In the genomic region with DNA sequence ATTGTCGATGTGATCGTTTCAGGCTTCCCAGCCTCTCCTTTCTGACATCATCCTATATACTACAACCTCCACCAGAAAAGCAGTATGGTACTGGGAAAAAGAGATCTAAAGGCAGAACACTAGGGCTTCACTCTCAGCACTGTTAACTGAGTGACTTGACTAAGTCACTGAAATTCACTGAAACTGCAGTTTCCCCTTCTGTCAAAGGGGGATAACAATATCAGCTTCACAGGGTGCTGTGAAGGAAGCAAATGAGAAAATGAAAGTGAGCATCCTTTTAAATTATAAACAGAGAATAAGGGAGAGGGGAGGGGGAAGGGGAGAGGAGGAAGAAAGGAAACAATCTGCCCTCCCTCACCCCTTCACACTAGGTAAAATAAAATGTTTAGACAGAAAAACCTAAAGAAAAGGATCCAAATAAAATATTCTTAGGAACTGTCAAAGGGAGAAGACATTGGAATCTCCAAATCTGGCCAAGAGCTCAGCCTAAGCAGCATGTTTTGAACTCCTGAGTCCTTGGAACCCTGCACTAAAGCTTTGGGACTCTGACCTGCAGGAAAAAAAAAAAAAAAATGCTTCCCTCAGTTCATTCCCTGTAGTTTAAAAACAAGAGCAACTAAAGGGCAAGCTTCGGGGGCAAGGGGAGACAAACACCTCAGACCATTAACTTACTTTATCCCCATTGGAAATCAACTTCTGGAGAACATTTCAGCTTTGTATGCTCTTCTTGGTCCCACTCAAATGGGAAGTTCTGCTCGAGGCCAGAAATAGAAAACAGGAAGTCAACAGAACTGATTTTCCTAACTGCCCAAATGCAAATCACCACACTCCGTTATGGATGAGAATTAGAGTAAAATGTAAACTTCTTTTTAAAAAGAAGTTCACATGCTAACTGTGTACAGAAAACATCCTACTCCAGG, we compare ENCODE assay signal across 1 cellular context.
TF ChIP-seq lines count a peak whose summit lies in the region.

No MANE protein-coding gene starts in this region.

TF ChIP-seq in GM23338, 12 proteins besides CTCF, POLR2A, EP300 and RAD21 (continued from another document):
- TF ChIP-seq, protein P1, sequence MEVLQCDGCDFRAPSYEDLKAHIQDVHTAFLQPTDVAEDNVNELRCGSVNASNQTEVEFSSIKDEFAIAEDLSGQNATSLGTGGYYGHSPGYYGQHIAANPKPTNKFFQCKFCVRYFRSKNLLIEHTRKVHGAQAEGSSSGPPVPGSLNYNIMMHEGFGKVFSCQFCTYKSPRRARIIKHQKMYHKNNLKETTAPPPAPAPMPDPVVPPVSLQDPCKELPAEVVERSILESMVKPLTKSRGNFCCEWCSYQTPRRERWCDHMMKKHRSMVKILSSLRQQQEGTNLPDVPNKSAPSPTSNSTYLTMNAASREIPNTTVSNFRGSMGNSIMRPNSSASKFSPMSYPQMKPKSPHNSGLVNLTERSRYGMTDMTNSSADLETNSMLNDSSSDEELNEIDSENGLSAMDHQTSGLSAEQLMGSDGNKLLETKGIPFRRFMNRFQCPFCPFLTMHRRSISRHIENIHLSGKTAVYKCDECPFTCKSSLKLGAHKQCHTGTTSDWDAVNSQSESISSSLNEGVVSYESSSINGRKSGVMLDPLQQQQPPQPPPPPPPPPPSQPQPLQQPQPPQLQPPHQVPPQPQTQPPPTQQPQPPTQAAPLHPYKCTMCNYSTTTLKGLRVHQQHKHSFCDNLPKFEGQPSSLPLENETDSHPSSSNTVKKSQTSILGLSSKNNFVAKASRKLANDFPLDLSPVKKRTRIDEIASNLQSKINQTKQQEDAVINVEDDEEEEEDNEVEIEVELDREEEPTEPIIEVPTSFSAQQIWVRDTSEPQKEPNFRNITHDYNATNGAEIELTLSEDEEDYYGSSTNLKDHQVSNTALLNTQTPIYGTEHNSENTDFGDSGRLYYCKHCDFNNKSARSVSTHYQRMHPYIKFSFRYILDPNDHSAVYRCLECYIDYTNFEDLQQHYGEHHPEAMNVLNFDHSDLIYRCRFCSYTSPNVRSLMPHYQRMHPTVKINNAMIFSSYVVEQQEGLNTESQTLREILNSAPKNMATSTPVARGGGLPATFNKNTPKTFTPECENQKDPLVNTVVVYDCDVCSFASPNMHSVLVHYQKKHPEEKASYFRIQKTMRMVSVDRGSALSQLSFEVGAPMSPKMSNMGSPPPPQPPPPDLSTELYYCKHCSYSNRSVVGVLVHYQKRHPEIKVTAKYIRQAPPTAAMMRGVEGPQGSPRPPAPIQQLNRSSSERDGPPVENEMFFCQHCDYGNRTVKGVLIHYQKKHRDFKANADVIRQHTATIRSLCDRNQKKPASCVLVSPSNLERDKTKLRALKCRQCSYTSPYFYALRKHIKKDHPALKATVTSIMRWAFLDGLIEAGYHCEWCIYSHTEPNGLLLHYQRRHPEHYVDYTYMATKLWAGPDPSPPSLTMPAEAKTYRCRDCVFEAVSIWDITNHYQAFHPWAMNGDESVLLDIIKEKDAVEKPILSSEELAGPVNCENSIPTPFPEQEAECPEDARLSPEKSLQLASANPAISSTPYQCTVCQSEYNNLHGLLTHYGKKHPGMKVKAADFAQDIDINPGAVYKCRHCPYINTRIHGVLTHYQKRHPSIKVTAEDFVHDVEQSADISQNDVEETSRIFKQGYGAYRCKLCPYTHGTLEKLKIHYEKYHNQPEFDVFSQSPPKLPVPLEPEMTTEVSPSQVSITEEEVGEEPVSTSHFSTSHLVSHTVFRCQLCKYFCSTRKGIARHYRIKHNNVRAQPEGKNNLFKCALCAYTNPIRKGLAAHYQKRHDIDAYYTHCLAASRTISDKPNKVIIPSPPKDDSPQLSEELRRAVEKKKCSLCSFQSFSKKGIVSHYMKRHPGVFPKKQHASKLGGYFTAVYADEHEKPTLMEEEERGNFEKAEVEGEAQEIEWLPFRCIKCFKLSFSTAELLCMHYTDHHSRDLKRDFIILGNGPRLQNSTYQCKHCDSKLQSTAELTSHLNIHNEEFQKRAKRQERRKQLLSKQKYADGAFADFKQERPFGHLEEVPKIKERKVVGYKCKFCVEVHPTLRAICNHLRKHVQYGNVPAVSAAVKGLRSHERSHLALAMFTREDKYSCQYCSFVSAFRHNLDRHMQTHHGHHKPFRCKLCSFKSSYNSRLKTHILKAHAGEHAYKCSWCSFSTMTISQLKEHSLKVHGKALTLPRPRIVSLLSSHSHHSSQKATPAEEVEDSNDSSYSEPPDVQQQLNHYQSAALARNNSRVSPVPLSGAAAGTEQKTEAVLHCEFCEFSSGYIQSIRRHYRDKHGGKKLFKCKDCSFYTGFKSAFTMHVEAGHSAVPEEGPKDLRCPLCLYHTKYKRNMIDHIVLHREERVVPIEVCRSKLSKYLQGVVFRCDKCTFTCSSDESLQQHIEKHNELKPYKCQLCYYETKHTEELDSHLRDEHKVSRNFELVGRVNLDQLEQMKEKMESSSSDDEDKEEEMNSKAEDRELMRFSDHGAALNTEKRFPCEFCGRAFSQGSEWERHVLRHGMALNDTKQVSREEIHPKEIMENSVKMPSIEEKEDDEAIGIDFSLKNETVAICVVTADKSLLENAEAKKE (CRISPR knock-in tag; IDR thresholded peaks at IDR 0.05): no peak
- no peak for TF ChIP-seq STAT1 (IDR thresholded peaks at IDR 0.05; ENCODE audit: unreplicated experiment)
